In the genomic region with DNA sequence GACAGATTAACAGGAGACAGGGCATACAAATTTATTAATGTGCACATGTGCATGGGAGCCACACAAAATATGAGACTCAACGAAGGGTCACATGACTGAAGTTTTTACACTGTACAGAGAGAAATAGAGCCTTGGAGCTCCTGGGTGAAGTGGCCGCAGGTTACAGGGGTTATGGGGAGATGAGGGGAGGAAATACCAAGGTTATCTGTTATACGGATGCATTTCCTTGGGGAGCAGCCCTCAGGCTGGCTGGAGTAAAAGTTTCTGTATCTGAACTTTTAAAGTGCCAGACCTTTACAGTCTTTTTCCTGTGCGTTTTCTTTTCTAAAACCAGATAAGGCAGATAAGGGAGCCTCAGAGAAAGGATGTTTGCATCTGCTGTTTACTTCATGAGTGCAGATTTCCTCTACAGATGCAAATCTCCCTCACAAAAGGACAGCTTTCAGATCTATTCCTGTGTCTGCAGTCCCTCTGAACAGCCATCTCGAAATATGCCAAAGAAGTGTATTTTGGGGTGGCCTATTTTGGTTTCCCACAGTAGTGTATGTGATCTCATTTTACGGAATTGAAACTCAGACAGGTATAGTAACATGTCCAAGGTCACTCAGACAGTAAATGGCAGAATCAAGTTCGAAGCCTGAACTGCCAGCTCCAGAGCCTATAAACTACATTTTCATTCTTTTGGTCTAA, we compare ENCODE assay signal across 9 cellular contexts.
DNase-seq lines count a peak whose midpoint lies in the region; ATAC-seq lines count a peak whose summit lies in the region.
"Had no signal": no experiment of that assay in that cellular context is flagged by ENCODE, and none has a peak within 500 bp of the region (broad histone marks: within the 10 kb centered on the region; RNA-seq: fewer than 3 reads in every experiment).

No MANE protein-coding gene starts in this region.

- ATAC-seq in GM19397 (IDR thresholded peaks at IDR 0.05; ENCODE audit: unreplicated experiment) = peak; percentile 83
- ATAC-seq in HG02938 (IDR thresholded peaks at IDR 0.05; ENCODE audit: unreplicated experiment) = peak; percentile 91
- ATAC-seq in naive thymus-derived CD4-positive, alpha-beta T cell = no peak

- peak overlapping the region in 6 of 11 experiments; percentile 10 to 40 (median 14); a peak in 9 of 22 replicates for H3K4me2 ChIP-seq in BLaER1 treated with 17β-estradiol and CSF1 and Interleukin-3, amounts not matched to agents 10 nM and 100 nM

- no peak overlapping the region for H3K4me3 Mint-ChIP-seq in activated naive CD8-positive, alpha-beta T cell treated with anti-CD3 and anti-CD28 coated beads for 36 hours
- H3K4me3 Mint-ChIP-seq in naive thymus-derived CD4-positive, alpha-beta T cell = no peak overlapping the region
- H3K4me3 Mint-ChIP-seq: activated CD8-positive, alpha-beta T cell treated with anti-CD3 and anti-CD28 coated beads for 36 hours had no signal

- DNase-seq in NAMALWA (ENCODE audit: low spot score) = peak; percentile 74
- no peak for DNase-seq in activated naive CD8-positive, alpha-beta T cell treated with anti-CD3 and anti-CD28 coated beads for 36 hours
- DNase-seq in naive thymus-derived CD4-positive, alpha-beta T cell = no peak
- no peak for DNase-seq in SKM-1 (lab: John Stamatoyannopoulos, UW; ENCODE audit: unreplicated experiment)
- no peak for DNase-seq in H7

- peaks cover 2% of the 10 kb centered on the region for H3K4me1 Mint-ChIP-seq in activated naive CD8-positive, alpha-beta T cell treated with anti-CD3 and anti-CD28 coated beads for 36 hours
- H3K4me1 Mint-ChIP-seq in naive thymus-derived CD4-positive, alpha-beta T cell = peaks cover 0 to 3% (median 0%) of the 10 kb centered on the region in 7 donors

- no peak overlapping the region for H3K27ac Mint-ChIP-seq in activated naive CD8-positive, alpha-beta T cell treated with anti-CD3 and anti-CD28 coated beads for 36 hours
- no peak overlapping the region for H3K27ac Mint-ChIP-seq in naive thymus-derived CD4-positive, alpha-beta T cell
- H3K27ac Mint-ChIP-seq: activated CD8-positive, alpha-beta T cell treated with anti-CD3 and anti-CD28 coated beads for 36 hours had no signal

- H3K27ac ChIP-seq in BLaER1 treated with 17β-estradiol and CSF1 and Interleukin-3, amounts not matched to agents 10 nM and 100 nM = no peak overlapping the region
- H3K27ac ChIP-seq in naive thymus-derived CD4-positive, alpha-beta T cell (ENCODE audit: low read depth, low read length) = no peak overlapping the region

- no peaks in the 10 kb centered on the region for H4K20me1 ChIP-seq in BLaER1 treated with 17β-estradiol and CSF1 and Interleukin-3, amounts not matched to agents 10 nM and 100 nM

- H3K9me3 Mint-ChIP-seq in activated naive CD8-positive, alpha-beta T cell treated with anti-CD3 and anti-CD28 coated beads for 36 hours = peaks cover under 1% of the 10 kb centered on the region
- H3K9me3 Mint-ChIP-seq in naive thymus-derived CD4-positive, alpha-beta T cell = peaks cover 0 to 4% (median under 1%) of the 10 kb centered on the region in 11 donors

- H3K36me3 Mint-ChIP-seq in activated naive CD8-positive, alpha-beta T cell treated with anti-CD3 and anti-CD28 coated beads for 36 hours = no peaks in the 10 kb centered on the region
- H3K36me3 Mint-ChIP-seq in naive thymus-derived CD4-positive, alpha-beta T cell = peaks cover 0 to 6% (median 0%) of the 10 kb centered on the region in 5 donors

- H3K27me3 ChIP-seq in BLaER1 treated with 17β-estradiol and CSF1 and Interleukin-3, amounts not matched to agents 10 nM and 100 nM = no peaks in the 10 kb centered on the region
- H3K27me3 ChIP-seq in naive thymus-derived CD4-positive, alpha-beta T cell (ENCODE audit: control insufficient read depth in 2 of 2, insufficient read depth in 2 of 2, low read length in 2 of 2) = no peaks in the 10 kb centered on the region
- H3K27me3 ChIP-seq in H7 (ENCODE audit: control insufficient read depth, insufficient read depth, low read length) = no peaks in the 10 kb centered on the region

- POLR2A ChIA-PET in naive thymus-derived CD4-positive, alpha-beta T cell (lab: Charles Lee) = no interaction called here

- H3K9me3 ChIP-seq in BLaER1 treated with 17β-estradiol and CSF1 and Interleukin-3, amounts not matched to agents 10 nM and 100 nM (replicated peaks in 1 of 11) = peaks cover 4 to 7% (median 5%) of the 10 kb centered on the region in 11 experiments
- no peaks in the 10 kb centered on the region for H3K9me3 ChIP-seq in naive thymus-derived CD4-positive, alpha-beta T cell (ENCODE audit: control insufficient read depth in 2 of 3, low read length in 3 of 3)

- 0 out of 22 replicates have a peak overlapping the region, but pooled peaks of 2 of the 11 experiments have one; percentile 6 to 8 for H3K9ac ChIP-seq in BLaER1 treated with 17β-estradiol and CSF1 and Interleukin-3, amounts not matched to agents 10 nM and 100 nM

- H3K27me3 Mint-ChIP-seq in activated naive CD8-positive, alpha-beta T cell treated with anti-CD3 and anti-CD28 coated beads for 36 hours = peaks cover 16% of the 10 kb centered on the region
- H3K27me3 Mint-ChIP-seq in naive thymus-derived CD4-positive, alpha-beta T cell = peaks cover 0 to 17% (median 16%) of the 10 kb centered on the region in 5 donors

- H3K4me3 ChIP-seq in BLaER1 treated with 17β-estradiol and CSF1 and Interleukin-3, amounts not matched to agents 10 nM and 100 nM = no peak overlapping the region
- H3K4me3 ChIP-seq in naive thymus-derived CD4-positive, alpha-beta T cell (ENCODE audit: low read length) = no peak overlapping the region
- no peak overlapping the region for H3K4me3 ChIP-seq in H7 (ENCODE audit: insufficient read depth, low read depth, low read length)

- peaks cover 0 to 19% (median 7%) of the 10 kb centered on the region in 10 experiments; a peak in 10 of 20 replicates for H3K4me1 ChIP-seq in BLaER1 treated with 17β-estradiol and CSF1 and Interleukin-3, amounts not matched to agents 10 nM and 100 nM
- H3K4me1 ChIP-seq in naive thymus-derived CD4-positive, alpha-beta T cell (ENCODE audit: control insufficient read depth in 2 of 2, insufficient read depth in 2 of 2, low read length in 2 of 2) = no peaks in the 10 kb centered on the region

- H3K36me3 ChIP-seq in BLaER1 treated with 17β-estradiol and CSF1 and Interleukin-3, amounts not matched to agents 10 nM and 100 nM = no peaks in the 10 kb centered on the region
- no peaks in the 10 kb centered on the region for H3K36me3 ChIP-seq in naive thymus-derived CD4-positive, alpha-beta T cell (ENCODE audit: control insufficient read depth in 2 of 3, insufficient read depth in 3 of 3, low read length in 3 of 3)
- no peaks in the 10 kb centered on the region for H3K36me3 ChIP-seq in H7 (replicated peaks; ENCODE audit: control insufficient read depth, insufficient read depth, low read length)

- CTCF ChIA-PET in naive thymus-derived CD4-positive, alpha-beta T cell (lab: Charles Lee) = no interaction called here

- intact Hi-C loops in naive thymus-derived CD4-positive, alpha-beta T cell (cut with micrococcal nuclease) = loop anchor here (2.0 to 10.0 kb wide), 5 partner anchors 259 to 1168 kb away; partner anchors contain the start of gene MAN2A1 (in 1 of the 2)
